In the genomic region with DNA sequence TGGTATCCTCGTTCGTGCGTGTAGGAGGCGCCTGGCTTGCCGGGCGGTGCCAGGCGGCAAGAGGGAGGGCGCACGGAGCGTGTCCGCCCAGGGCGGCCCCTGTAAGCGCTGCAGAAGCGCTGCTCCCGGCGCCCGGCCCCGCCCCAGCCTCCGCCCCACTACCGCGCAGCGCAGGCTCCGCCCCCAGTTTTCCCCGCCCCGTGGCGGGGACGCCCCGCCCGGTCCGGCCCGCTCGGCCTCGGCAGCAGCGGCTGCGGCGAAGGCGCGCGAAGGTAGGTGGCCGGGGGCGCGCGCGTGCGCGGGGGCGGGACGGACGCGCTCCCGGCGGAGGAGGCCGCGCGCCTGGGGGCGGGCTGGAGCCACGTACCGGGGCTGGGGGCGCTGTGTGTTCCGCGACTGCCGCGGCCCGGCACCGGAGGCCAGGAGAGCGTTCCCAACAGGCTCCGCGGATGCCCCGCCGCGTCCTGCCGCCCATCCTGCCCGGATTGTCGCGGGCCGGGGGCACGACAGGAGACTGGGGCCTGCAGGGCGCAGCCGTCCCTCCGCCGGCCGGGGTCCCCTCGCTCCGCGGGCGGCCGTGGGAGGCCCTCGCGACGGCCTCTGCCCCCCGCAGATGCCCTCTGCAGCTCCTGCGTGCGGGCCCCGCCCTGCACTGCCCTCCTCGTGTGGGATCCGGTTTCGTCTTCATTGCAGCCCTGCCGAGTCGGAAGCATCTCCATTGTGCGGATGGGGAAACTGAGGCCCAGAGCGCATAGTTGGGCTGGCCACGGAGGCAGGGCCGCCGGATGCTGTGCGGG, we compare ENCODE assay signal across 8 cellular contexts. TPM values are rescaled to one million over a fixed set of nuclear protein-coding genes. Genes with fewer than 3 reads are reported as not detected.
DNase-seq lines count a peak whose midpoint lies in the region; ATAC-seq and TF ChIP-seq lines count a peak whose summit lies in the region.

No MANE protein-coding gene starts in this region.

- DNase-seq in NCI-H748 treated with DMSO at 0.1 percent for 48 hours (lab: John Stamatoyannopoulos, UW) (peak; percentile 90), dermis blood vessel endothelial cell (peak; percentile 97), right lobe of liver (peak; percentile 94 to 99 (median 94))
- peak; percentile 93 to 95 for DNase-seq in activated CD4-positive, alpha-beta T cell treated with anti-CD3 and anti-CD28 coated beads, Interleukin-2, amount 50 U/mL, for 4 hours
- peak; percentile 95 for DNase-seq in stimulated activated CD4-positive, alpha-beta T cell treated with anti-CD3 and anti-CD28 coated beads, Interleukin-4, amount 100 ng/mL, for 24 hours

- no peaks in the 10 kb centered on the region for H3K9me3 ChIP-seq in BLaER1
- H3K9me3 ChIP-seq in right lobe of liver = no peaks in the 10 kb centered on the region

- intact Hi-C loops in right lobe of liver (cut with DNase I) = no loop called here

- 1% methylated on average over 47 of the region's 105 CpGs for WGBS in right lobe of liver (ENCODE audit: insufficient coverage, low coverage, low lambda C conversion rate, missing lambda C conversion rate)

- H3K4me3 ChIP-seq in BLaER1 (peak overlapping the region; percentile 86), right lobe of liver (peak overlapping the region; percentile 81 to 89 (median 87))

- peak overlapping the region; percentile 96 for H3K4me2 ChIP-seq in BLaER1

- H3K9ac ChIP-seq in BLaER1 = peak overlapping the region; percentile 86

- ATAC-seq in GM19372 (IDR thresholded peaks at IDR 0.05; ENCODE audit: low read depth, unreplicated experiment) = peak; percentile 87
- ATAC-seq in HG03565 (IDR thresholded peaks at IDR 0.05; ENCODE audit: unreplicated experiment) = peak; percentile 63
- peak; percentile 94 to 98 (median 96) for ATAC-seq in right lobe of liver

- no peaks in the 10 kb centered on the region for H3K27me3 ChIP-seq in BLaER1
- H3K27me3 ChIP-seq in right lobe of liver = no peaks in the 10 kb centered on the region

- peak; percentile 77 for TF ChIP-seq POLR2A in right lobe of liver (IDR thresholded peaks at IDR 0.05)

- H3K27ac ChIP-seq in BLaER1 (peak overlapping the region; percentile 86), right lobe of liver (peak overlapping the region; percentile 47 to 73 (median 57))

- H3K36me3 ChIP-seq in BLaER1 = no peaks in the 10 kb centered on the region
- H3K36me3 ChIP-seq in right lobe of liver = no peaks in the 10 kb centered on the region

- H3K4me1 ChIP-seq in BLaER1 (peaks cover 39% of the 10 kb centered on the region), right lobe of liver (peaks cover 0 to 15% (median 2%) of the 10 kb centered on the region in 4 donors)

- peak in 1 of 4 donors; percentile 14 for TF ChIP-seq CTCF in right lobe of liver (IDR thresholded peaks at IDR 0.05)

- H4K20me1 ChIP-seq in BLaER1 = no peaks in the 10 kb centered on the region

RNA-seq across cellular contexts. Expression of a gene that starts 7.7 kb away (rescaled TPM):
- total RNA-seq in dermis blood vessel endothelial cell (19.7 and 20.6 TPM in 2 replicates), right lobe of liver (10 to 100 TPM in 3 of 6 experiments, 1 to 10 TPM in 3; 6.5 to 12.7 (median 9.4) TPM)

RNA-seq across cellular contexts. Expression of a gene that starts 18.3 kb away (rescaled TPM):
- total RNA-seq in dermis blood vessel endothelial cell = under 0.01 TPM in 2 replicates
- total RNA-seq in right lobe of liver = 1,000 to 10,000 TPM in 3 of 6 experiments, 100 to 1,000 TPM in 1, under 1 TPM in 2; under 0.01 to 3,377 (median 977) TPM

Comparison
In these comparisons a context has a peak if more than half of its experiments do, and no peak if none do; other contexts are left out.
1. Peak in every context shown above with its lines: DNase-seq, ATAC-seq, H3K4me3 ChIP-seq and H3K27ac ChIP-seq.